In genomic region chr6:27426045-27426620, GRCh38 we compare ENCODE assay signal across 27 cellular contexts.
"Had no signal": no experiment of that assay in that cellular context is flagged by ENCODE, and none has a peak within 500 bp of the region (broad histone marks: within the 10 kb centered on the region; RNA-seq: fewer than 3 reads in every experiment).

No MANE protein-coding gene starts in this region.

- H3K4me1 Mint-ChIP-seq: memory B cell; naive B cell; neural crest cell; stimulated activated effector memory CD8-positive, alpha-beta T cell treated with anti-CD3 and anti-CD28 coated beads, Interleukin-12 subunit alpha, Interleukin-12 subunit beta, amount 100 ng/mL, for 72 hours; T-cell had no signal

- H3K27me3 Mint-ChIP-seq: activated CD4-positive, alpha-beta memory T cell treated with anti-CD3 and anti-CD28 coated beads, Interleukin-2, amount 10 ng/mL, durations not matched to agents 7 days and 5 days; dendritic cell treated with granulocyte-macrophage colony-stimulating factor and Interleukin-4, amounts not matched to agents 40 ng/mL and 50 ng/mL, for 4 days; memory B cell had no signal

- DNase-seq: activated CD4-positive, alpha-beta memory T cell treated with anti-CD3 and anti-CD28 coated beads, Interleukin-2, amount 10 ng/mL, durations not matched to agents 7 days and 5 days; activated CD4-positive, alpha-beta T cell treated with anti-CD3 and anti-CD28 coated beads for 48 hours; activated CD4-positive, CD25-positive, alpha-beta regulatory T cell; activated CD8-positive, alpha-beta memory T cell treated with anti-CD3 and anti-CD28 coated beads, Interleukin-2, amount 10 ng/mL, durations not matched to agents 7 days and 5 days; activated naive CD4-positive, alpha-beta T cell treated with anti-CD3 and anti-CD28 coated beads for 36 hours; effector memory CD4-positive, alpha-beta T cell; heart right ventricle; mucosa of descending colon; naive B cell; psoas muscle; right lobe of liver; stimulated activated CD4-positive, alpha-beta T cell treated with anti-CD3 and anti-CD28 coated beads, Interleukin-4, amount 100 ng/mL, for 24 hours; stomach; T-cell; T-helper 9 cell; upper lobe of right lung had no signal

- H3K36me3 Mint-ChIP-seq: activated CD8-positive, alpha-beta memory T cell treated with anti-CD3 and anti-CD28 coated beads, Interleukin-2, amount 10 ng/mL, durations not matched to agents 7 days and 5 days; stimulated activated effector memory CD8-positive, alpha-beta T cell treated with anti-CD3 and anti-CD28 coated beads, Interleukin-12 subunit alpha, Interleukin-12 subunit beta, amount 100 ng/mL, for 72 hours; T-cell had no signal

- H3K27ac ChIP-seq: ascending aorta, breast epithelium, esophagus muscularis mucosa, gastroesophageal sphincter, heart right ventricle, psoas muscle, right lobe of liver, stomach, thoracic aorta, upper lobe of right lung had no signal

- ATAC-seq: activated CD8-positive, alpha-beta memory T cell treated with anti-CD3 and anti-CD28 coated beads, Interleukin-2, amount 10 ng/mL, durations not matched to agents 7 days and 5 days; gastroesophageal sphincter; heart right ventricle; mucosa of descending colon; psoas muscle; stimulated activated effector memory CD8-positive, alpha-beta T cell treated with anti-CD3 and anti-CD28 coated beads, Interleukin-12 subunit alpha, Interleukin-12 subunit beta, amount 100 ng/mL, for 72 hours; T-cell; upper lobe of right lung had no signal

- H3K27ac Mint-ChIP-seq: activated CD4-positive, alpha-beta memory T cell treated with anti-CD3 and anti-CD28 coated beads, Interleukin-2, amount 10 ng/mL, durations not matched to agents 7 days and 5 days; activated CD8-positive, alpha-beta memory T cell treated with anti-CD3 and anti-CD28 coated beads, Interleukin-2, amount 10 ng/mL, durations not matched to agents 7 days and 5 days; activated naive CD4-positive, alpha-beta T cell treated with anti-CD3 and anti-CD28 coated beads for 36 hours; activated T-helper 2 cell treated with anti-CD3 and anti-CD28 coated beads, Interferon-gamma antibody, Interleukin-2, Interleukin-4, amounts not matched to agents 10 μg/mL and 5 μg/mL and 100 μg/mL, durations not matched to agents 14 hours and 24 hours and 36 hours; dendritic cell treated with granulocyte-macrophage colony-stimulating factor and Interleukin-4, amounts not matched to agents 40 ng/mL and 50 ng/mL, for 4 days; memory B cell; naive B cell; stimulated activated effector memory CD8-positive, alpha-beta T cell treated with anti-CD3 and anti-CD28 coated beads, Interleukin-12 subunit alpha, Interleukin-12 subunit beta, amount 100 ng/mL, for 72 hours; T-cell had no signal

- H3K4me3 Mint-ChIP-seq: activated CD4-positive, alpha-beta memory T cell treated with anti-CD3 and anti-CD28 coated beads, Interleukin-2, amount 10 ng/mL, durations not matched to agents 7 days and 5 days; activated CD8-positive, alpha-beta memory T cell treated with anti-CD3 and anti-CD28 coated beads, Interleukin-2, amount 10 ng/mL, durations not matched to agents 7 days and 5 days; activated naive CD4-positive, alpha-beta T cell treated with anti-CD3 and anti-CD28 coated beads for 36 hours; dendritic cell treated with granulocyte-macrophage colony-stimulating factor and Interleukin-4, amounts not matched to agents 40 ng/mL and 50 ng/mL, for 4 days; memory B cell; naive B cell; neural crest cell; stimulated activated effector memory CD8-positive, alpha-beta T cell treated with anti-CD3 and anti-CD28 coated beads, Interleukin-12 subunit alpha, Interleukin-12 subunit beta, amount 100 ng/mL, for 72 hours; T-cell had no signal

- H3K9me3 Mint-ChIP-seq: activated naive CD4-positive, alpha-beta T cell treated with anti-CD3 and anti-CD28 coated beads for 36 hours; stimulated activated effector memory CD8-positive, alpha-beta T cell treated with anti-CD3 and anti-CD28 coated beads, Interleukin-12 subunit alpha, Interleukin-12 subunit beta, amount 100 ng/mL, for 72 hours had no signal

- FAIRE-seq: endothelial cell of umbilical vein had no signal
